ENCODE assay signal across 8 cellular contexts in genomic region chr16:69131167-69131748, GRCh38. TPM values are rescaled to one million over a fixed set of nuclear protein-coding genes. Genes with fewer than 3 reads are reported as not detected.
A peak's percentile ranks its signal among the peaks of the same experiment; 100 is the strongest.
DNase-seq lines count a peak whose midpoint lies in the region; ATAC-seq and TF ChIP-seq lines count a peak whose summit lies in the region.

No MANE protein-coding gene starts in this region.

- H3K27me3 Mint-ChIP-seq in mesothelial cell of epicardium (ENCODE audit: low read depth) = no peaks in the 10 kb centered on the region

- TF ChIP-seq CTCF in GM20000 (IDR thresholded peaks at IDR 0.05; ENCODE audit: extremely low read depth, missing control alignments) = no peak
- TF ChIP-seq CTCF in dorsolateral prefrontal cortex (IDR thresholded peaks at IDR 0.05 in 54 of 56, conservative IDR thresholded peaks at IDR 0.05 in 2 of 56; ENCODE audit: low read depth in 1 of 56, partially characterized antibody in 56 of 56) = no peak
- no peak for TF ChIP-seq CTCF in mesothelial cell of epicardium (IDR thresholded peaks at IDR 0.05; ENCODE audit: unreplicated experiment)
- TF ChIP-seq CTCF in vagina (IDR thresholded peaks at IDR 0.05) = no peak

- no peak for TF ChIP-seq POLR2A in vagina (IDR thresholded peaks at IDR 0.05)

- no peaks in the 10 kb centered on the region for H3K27me3 ChIP-seq in dorsolateral prefrontal cortex
- no peaks in the 10 kb centered on the region for H3K27me3 ChIP-seq in vagina

- H3K4me3 ChIP-seq in dorsolateral prefrontal cortex = peak overlapping the region; percentile 49 to 99 (median 90)
- peak overlapping the region; percentile 79 to 98 for H3K4me3 ChIP-seq in vagina

- H3K36me3 Mint-ChIP-seq in mesothelial cell of epicardium = peaks cover 7% of the 10 kb centered on the region

- ATAC-seq in GM21423 (IDR thresholded peaks at IDR 0.05; ENCODE audit: unreplicated experiment) = no peak

- H3K9me3 Mint-ChIP-seq in mesothelial cell of epicardium = no peaks in the 10 kb centered on the region

- H3K4me1 Mint-ChIP-seq in mesothelial cell of epicardium = peaks cover 47% of the 10 kb centered on the region

- H3K27ac ChIP-seq in dorsolateral prefrontal cortex (peak overlapping the region in 55 of 59 donors; percentile 30 to 93 (median 86)), vagina (peak overlapping the region; percentile 91)

- intact Hi-C loops in dorsolateral prefrontal cortex (cut with DNase I) (loop anchor here in 1 of 2 donors (5.0 kb wide), 1 partner anchor 289 kb away; the partner anchor contains the start of gene TANGO6), vagina (cut with DNase I) (no loop called here)

- in situ Hi-C loops in SK-MEL-5 (cut with HindIII; ENCODE audit: low pct_unique_long_range_greater_than_20kb, low sequenced_read_pairs) = no loop called here

- DNase-seq in AG08396 (ENCODE audit: low spot score) (peak; percentile 52), GM20000 (ENCODE audit: low spot score) (peak; percentile 62), SK-MEL-5 (ENCODE audit: low read depth, low spot score) (peak; percentile 40), dorsolateral prefrontal cortex (no peak), mesothelial cell of epicardium (ENCODE audit: low spot score in 2 of 2, unreplicated experiment in 2 of 2) (no peak), vagina (ENCODE audit: extremely low spot score in 2 of 2) (no peak), NCI-H1417 treated with DMSO at 0.1 percent for 48 hours (lab: John Stamatoyannopoulos, UW) (no peak)

- H3K36me3 ChIP-seq in vagina = no peaks in the 10 kb centered on the region

- peaks cover 32% of the 10 kb centered on the region for H3K4me1 ChIP-seq in vagina

- peak overlapping the region; percentile 88 for H3K4me3 Mint-ChIP-seq in mesothelial cell of epicardium

- peak overlapping the region; percentile 92 for H3K27ac Mint-ChIP-seq in mesothelial cell of epicardium

- H3K9me3 ChIP-seq in vagina = no peaks in the 10 kb centered on the region

RNA-seq across cellular contexts. Expression of gene CHTF8, which starts 1.1 kb away (rescaled TPM):
- total RNA-seq in SK-MEL-5 (2014; rRNA removed; shearing (Covaris generic)) = 70.5 and 80.5 TPM in 2 replicates
- 151 and 172 TPM in 2 replicates for polyA plus RNA-seq in SK-MEL-5 (2015; cell fraction: cytosol; rRNA removed)
- 80.6 and 103 TPM in 2 replicates for polyA plus RNA-seq in SK-MEL-5 (2015; cell fraction: nucleus; rRNA removed)
- total RNA-seq in dorsolateral prefrontal cortex = 10 to 100 TPM; 40.8 to 90.1 (median 64.5) TPM
- total RNA-seq in mesothelial cell of epicardium = 91.9 to 96.7 TPM (median 95.2 TPM) in 3 replicates
- 59.4 TPM for total RNA-seq in vagina

RNA-seq across cellular contexts. Expression of gene UTP4, which starts 1.2 kb away (rescaled TPM):
- 24.7 and 26.6 TPM in 2 replicates for total RNA-seq in SK-MEL-5 (2014; rRNA removed; shearing (Covaris generic))
- polyA plus RNA-seq in SK-MEL-5 (2015; cell fraction: cytosol; rRNA removed) = 54.4 and 56.5 TPM in 2 replicates
- polyA plus RNA-seq in SK-MEL-5 (2015; cell fraction: nucleus; rRNA removed) = 72.5 and 91.4 TPM in 2 replicates
- total RNA-seq in dorsolateral prefrontal cortex = 10 to 100 TPM; 24.8 to 57.1 (median 40.2) TPM
- total RNA-seq in mesothelial cell of epicardium = 45.0 to 49.4 TPM (median 48.0 TPM) in 3 replicates
- 34.9 TPM for total RNA-seq in vagina

RNA-seq across cellular contexts. Expression of gene HAS3, which starts 25.8 kb away (rescaled TPM):
- total RNA-seq in SK-MEL-5 (2014; rRNA removed; shearing (Covaris generic)) = 0.05 and 0.32 TPM in 2 replicates
- polyA plus RNA-seq in SK-MEL-5 (2015; cell fraction: cytosol; rRNA removed) = 0.38 and 0.63 TPM in 2 replicates
- polyA plus RNA-seq in SK-MEL-5 (2015; cell fraction: nucleus; rRNA removed) = 3.2 and 5.7 TPM in 2 replicates
- 1 to 10 TPM in 119 of 120 experiments, under 1 TPM in 1; 1.00 to 5.7 (median 2.7) TPM for total RNA-seq in dorsolateral prefrontal cortex
- total RNA-seq in mesothelial cell of epicardium = 0.86 to 1.2 TPM (median 0.92 TPM) in 3 replicates
- total RNA-seq in vagina = 25.8 TPM

RNA-seq across cellular contexts. Expression of gene SNTB2, which starts 55.7 kb away (rescaled TPM):
- 9.1 and 9.7 TPM in 2 replicates for total RNA-seq in SK-MEL-5 (2014; rRNA removed; shearing (Covaris generic))
- polyA plus RNA-seq in SK-MEL-5 (2015; cell fraction: cytosol; rRNA removed) = 8.7 and 17.8 TPM in 2 replicates
- polyA plus RNA-seq in SK-MEL-5 (2015; cell fraction: nucleus; rRNA removed) = 21.6 and 23.7 TPM in 2 replicates
- total RNA-seq in dorsolateral prefrontal cortex (10 to 100 TPM; 24.5 to 81.3 (median 36.6) TPM), mesothelial cell of epicardium (25.7 to 29.8 TPM (median 26.7 TPM) in 3 replicates), vagina (50.8 TPM)

Comparison
In these comparisons a context has a peak if more than half of its experiments do, and no peak if none do; other contexts are left out.
1. DNase-seq: peak in AG08396 (single experiment), GM20000 (single experiment) and SK-MEL-5 (single experiment); none in dorsolateral prefrontal cortex (0 of 10), mesothelial cell of epicardium (0 of 2), vagina (0 of 2) and NCI-H1417 treated with DMSO at 0.1 percent for 48 hours (single experiment).